14 cellular contexts compared by ENCODE assay signal in genomic region chr1:54379481-54380284, GRCh38. TPM values are rescaled to one million over a fixed set of nuclear protein-coding genes. Genes with fewer than 3 reads are reported as not detected.
DNase-seq lines count a peak whose midpoint lies in the region; ATAC-seq and TF ChIP-seq lines count a peak whose summit lies in the region.
"Had no signal": no experiment of that assay in that cellular context is flagged by ENCODE, and none has a peak within 500 bp of the region (broad histone marks: within the 10 kb centered on the region; RNA-seq: fewer than 3 reads in every experiment).

No MANE protein-coding gene starts in this region.

- TF ChIP-seq POLR2A in uterus (IDR thresholded peaks at IDR 0.05) = no peak

- DNase-seq in activated naive CD8-positive, alpha-beta T cell treated with anti-CD3 and anti-CD28 coated beads, Interleukin-2, amount 50 U/mL, for 24 hours = no peak
- DNase-seq in activated naive CD8-positive, alpha-beta T cell treated with anti-CD3 and anti-CD28 coated beads for 36 hours = no peak
- DNase-seq in Right ventricle myocardium superior = peak; percentile 70
- no peak for DNase-seq in natural killer cell treated with Interleukin-12 subunit alpha and Interleukin-12 subunit beta and Interleukin-15 and Interleukin-18, amount 100 ng/mL, for 72 hours (ENCODE audit: low spot score)
- peak in 1 of 2 donors; percentile 42 for DNase-seq in uterus
- DNase-seq in amniotic stem cell (lab: John Stamatoyannopoulos, UW) = no peak
- no peak for DNase-seq in GDM1 (lab: John Stamatoyannopoulos, UW)
- DNase-seq: activated CD4-positive, CD25-positive, alpha-beta regulatory T cell; activated naive CD4-positive, alpha-beta T cell; Kasumi-1; NCI-H2171 had no signal

- H3K36me3 ChIP-seq in uterus = no peaks in the 10 kb centered on the region
- H3K36me3 ChIP-seq: prostate gland had no signal

- H3K4me3 ChIP-seq in uterus = no peak overlapping the region
- H3K4me3 ChIP-seq: prostate gland had no signal

- H3K27ac ChIP-seq in uterus = peak overlapping the region; percentile 18 to 53
- H3K27ac ChIP-seq: RWPE1 had no signal

- H3K36me3 Mint-ChIP-seq in activated naive CD8-positive, alpha-beta T cell treated with anti-CD3 and anti-CD28 coated beads, Interleukin-2, amount 50 U/mL, for 24 hours (ENCODE audit: low read depth) = peaks cover 8% of the 10 kb centered on the region
- H3K36me3 Mint-ChIP-seq in activated naive CD8-positive, alpha-beta T cell treated with anti-CD3 and anti-CD28 coated beads for 36 hours = peaks cover 28% of the 10 kb centered on the region
- H3K36me3 Mint-ChIP-seq in natural killer cell treated with Interleukin-12 subunit alpha and Interleukin-12 subunit beta and Interleukin-15 and Interleukin-18, amount 100 ng/mL, for 72 hours = no peaks in the 10 kb centered on the region

- H3K9me3 ChIP-seq in uterus = no peaks in the 10 kb centered on the region
- H3K9me3 ChIP-seq: prostate gland had no signal

- H3K4me1 ChIP-seq in uterus = peaks cover 12 to 19% of the 10 kb centered on the region in 2 donors

- TF ChIP-seq CTCF in uterus (IDR thresholded peaks at IDR 0.05) = no peak

- H3K27me3 Mint-ChIP-seq in activated naive CD8-positive, alpha-beta T cell treated with anti-CD3 and anti-CD28 coated beads, Interleukin-2, amount 50 U/mL, for 24 hours = no peaks in the 10 kb centered on the region
- no peaks in the 10 kb centered on the region for H3K27me3 Mint-ChIP-seq in activated naive CD8-positive, alpha-beta T cell treated with anti-CD3 and anti-CD28 coated beads for 36 hours
- no peaks in the 10 kb centered on the region for H3K27me3 Mint-ChIP-seq in natural killer cell treated with Interleukin-12 subunit alpha and Interleukin-12 subunit beta and Interleukin-15 and Interleukin-18, amount 100 ng/mL, for 72 hours

- no peaks in the 10 kb centered on the region for H3K27me3 ChIP-seq in uterus

- no peaks in the 10 kb centered on the region for H3K9me3 Mint-ChIP-seq in activated naive CD8-positive, alpha-beta T cell treated with anti-CD3 and anti-CD28 coated beads, Interleukin-2, amount 50 U/mL, for 24 hours
- no peaks in the 10 kb centered on the region for H3K9me3 Mint-ChIP-seq in activated naive CD8-positive, alpha-beta T cell treated with anti-CD3 and anti-CD28 coated beads for 36 hours
- H3K9me3 Mint-ChIP-seq in natural killer cell treated with Interleukin-12 subunit alpha and Interleukin-12 subunit beta and Interleukin-15 and Interleukin-18, amount 100 ng/mL, for 72 hours = no peaks in the 10 kb centered on the region

- peaks cover 61% of the 10 kb centered on the region for H3K4me1 Mint-ChIP-seq in activated naive CD8-positive, alpha-beta T cell treated with anti-CD3 and anti-CD28 coated beads, Interleukin-2, amount 50 U/mL, for 24 hours
- peaks cover 73% of the 10 kb centered on the region for H3K4me1 Mint-ChIP-seq in activated naive CD8-positive, alpha-beta T cell treated with anti-CD3 and anti-CD28 coated beads for 36 hours
- H3K4me1 Mint-ChIP-seq in natural killer cell treated with Interleukin-12 subunit alpha and Interleukin-12 subunit beta and Interleukin-15 and Interleukin-18, amount 100 ng/mL, for 72 hours (ENCODE audit: low read depth in 2 of 2) = peaks cover 53 to 62% of the 10 kb centered on the region in 2 donors

- peak overlapping the region; percentile 18 for H3K27ac Mint-ChIP-seq in activated naive CD8-positive, alpha-beta T cell treated with anti-CD3 and anti-CD28 coated beads, Interleukin-2, amount 50 U/mL, for 24 hours
- no peak overlapping the region for H3K27ac Mint-ChIP-seq in activated naive CD8-positive, alpha-beta T cell treated with anti-CD3 and anti-CD28 coated beads for 36 hours
- peak overlapping the region; percentile 49 to 87 for H3K27ac Mint-ChIP-seq in natural killer cell treated with Interleukin-12 subunit alpha and Interleukin-12 subunit beta and Interleukin-15 and Interleukin-18, amount 100 ng/mL, for 72 hours

- no peak overlapping the region for H3K4me3 Mint-ChIP-seq in activated naive CD8-positive, alpha-beta T cell treated with anti-CD3 and anti-CD28 coated beads, Interleukin-2, amount 50 U/mL, for 24 hours
- H3K4me3 Mint-ChIP-seq in activated naive CD8-positive, alpha-beta T cell treated with anti-CD3 and anti-CD28 coated beads for 36 hours = no peak overlapping the region
- H3K4me3 Mint-ChIP-seq in natural killer cell treated with Interleukin-12 subunit alpha and Interleukin-12 subunit beta and Interleukin-15 and Interleukin-18, amount 100 ng/mL, for 72 hours = peak overlapping the region; percentile 62

- no peak for ATAC-seq in activated naive CD8-positive, alpha-beta T cell treated with anti-CD3 and anti-CD28 coated beads, Interleukin-2, amount 50 U/mL, for 24 hours
- ATAC-seq in Right ventricle myocardium superior (ENCODE audit: poor library complexity) (peak; percentile 68), GM21515 (IDR thresholded peaks at IDR 0.05; ENCODE audit: unreplicated experiment) (no peak)
- ATAC-seq in natural killer cell treated with Interleukin-12 subunit alpha and Interleukin-12 subunit beta and Interleukin-15 and Interleukin-18, amount 100 ng/mL, for 72 hours = no peak

- intact Hi-C loops in Right ventricle myocardium superior (cut with DNase I) (no loop called here), uterus (cut with DNase I; ENCODE audit: low total_unique reads) (no loop called here)

RNA-seq across cellular contexts. Expression of gene SSBP3, which starts 26.5 kb away (rescaled TPM):
- 10 to 100 TPM; 62.8 to 65.4 TPM for total RNA-seq in activated naive CD8-positive, alpha-beta T cell treated with anti-CD3 and anti-CD28 coated beads for 36 hours
- 49.1 TPM for total RNA-seq in Right ventricle myocardium superior
- total RNA-seq in natural killer cell treated with Interleukin-12 subunit alpha and Interleukin-12 subunit beta and Interleukin-15 and Interleukin-18, amount 100 ng/mL, for 72 hours = 10 to 100 TPM; 59.0 to 92.1 TPM
- 100 to 1,000 TPM in 1 of 4 donors, 10 to 100 TPM in 3; 19.7 to 125 (median 31.4) TPM for total RNA-seq in uterus
